In the genomic region with DNA sequence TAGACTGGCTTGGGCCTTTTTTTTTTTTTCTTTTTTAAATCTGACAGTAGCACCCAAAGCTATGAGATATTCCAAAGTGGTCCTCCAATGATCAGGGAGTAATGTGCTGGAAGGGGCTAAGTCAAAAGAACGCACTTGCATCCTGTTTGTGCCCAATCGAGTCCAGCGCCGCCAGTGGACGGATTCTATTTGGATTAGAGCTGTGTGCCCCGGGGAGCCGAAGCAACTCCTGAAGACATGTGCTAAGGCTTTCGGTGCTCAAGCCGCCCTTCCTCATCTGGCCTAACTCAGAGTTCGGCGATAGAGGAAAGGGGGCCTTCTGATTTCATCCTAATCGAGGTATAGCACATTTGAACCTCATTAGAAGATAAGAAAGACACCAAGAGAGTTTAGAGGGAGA, we compare ENCODE assay signal across 34 cellular contexts.
"Had no signal": no experiment of that assay in that cellular context is flagged by ENCODE, and none has a peak within 500 bp of the region (broad histone marks: within the 10 kb centered on the region; RNA-seq: fewer than 3 reads in every experiment).

No MANE protein-coding gene starts in this region.

- DNase-seq: activated B cell treated with CpG ODN at 0.5 μM for 24 hours; activated CD4-positive, alpha-beta memory T cell treated with anti-CD3 and anti-CD28 coated beads for 36 hours; activated CD4-positive, alpha-beta T cell treated with anti-CD3 and anti-CD28 coated beads for 4 hours; activated CD4-positive, alpha-beta T cell treated with anti-CD3 and anti-CD28 coated beads, Interleukin-2, amount 10 ng/mL, durations not matched to agents 24 days and 14 days; activated CD4-positive, alpha-beta T cell treated with anti-CD3 and anti-CD28 coated beads, Interleukin-2, amount 50 U/mL, for 1 hour; activated CD4-positive, alpha-beta T cell treated with anti-CD3 and anti-CD28 coated beads, Interleukin-2, amount 50 U/mL, for 4 hours; activated CD4-positive, CD25-positive, alpha-beta regulatory T cell treated with anti-CD3 and anti-CD28 coated beads, Interleukin-2, amount 50 U/mL, for 72 hours; activated CD8-positive, alpha-beta memory T cell treated with anti-CD3 and anti-CD28 coated beads, Interleukin-2, amount 50 U/mL, for 4 hours; activated CD8-positive, alpha-beta T cell treated with anti-CD3 and anti-CD28 coated beads for 36 hours; activated effector memory CD4-positive, alpha-beta T cell treated with anti-CD3 and anti-CD28 coated beads, Interleukin-2, amount 50 U/mL, for 16 hours; activated gamma-delta T cell treated with Interleukin-2 at 50 U/mL for 16 hours; activated naive CD4-positive, alpha-beta T cell; activated naive CD4-positive, alpha-beta T cell treated with anti-CD3 and anti-CD28 coated beads for 36 hours; activated naive CD4-positive, alpha-beta T cell treated with anti-CD3 and anti-CD28 coated beads, Interleukin-2, amount 50 U/mL, for 16 hours; activated naive CD8-positive, alpha-beta T cell treated with anti-CD3 and anti-CD28 coated beads for 36 hours; activated T-cell treated with anti-CD3 and anti-CD28 coated beads for 4 hours; activated T-cell treated with anti-CD3 and anti-CD28 coated beads, Interleukin-2, amount 50 U/mL, for 1 hour; activated T-cell treated with anti-CD3 and anti-CD28 coated beads, Interleukin-2, amount 50 U/mL, for 4 hours; activated T-cell treated with anti-CD3 and anti-CD28 coated beads, Interleukin-2, amount 50 U/mL, for 72 hours; adrenal gland; amniotic stem cell; aorta; body of pancreas; brain microvascular endothelial cell; central memory CD4-positive, alpha-beta T cell; T-helper 1 cell; T-helper 2 cell; T-helper 9 cell had no signal

- H3K4me3 ChIP-seq: adrenal gland, body of pancreas, breast epithelium had no signal

- H3K9me3 ChIP-seq: adrenal gland, body of pancreas, breast epithelium had no signal

- H3K27ac ChIP-seq: body of pancreas, brain microvascular endothelial cell, breast epithelium, VCaP had no signal

- FAIRE-seq: astrocyte, TTC549 had no signal

- H3K36me3 ChIP-seq: adrenal gland, brain microvascular endothelial cell, breast epithelium had no signal

- ATAC-seq: activated CD8-positive, alpha-beta T cell treated with anti-CD3 and anti-CD28 coated beads for 36 hours; activated naive CD4-positive, alpha-beta T cell treated with anti-CD3 and anti-CD28 coated beads, Interleukin-2, amount 50 U/mL, for 72 hours; activated T-cell treated with anti-CD3 and anti-CD28 coated beads, Interleukin-2, amount 50 U/mL, for 4 hours; activated T-cell treated with anti-CD3 and anti-CD28 coated beads, Interleukin-2, amount 50 U/mL, for 72 hours; activated T-helper 17 cell treated with anti-CD3 and anti-CD28 coated beads, Interleukin-2, amount 50 U/mL, for 72 hours; body of pancreas had no signal

- H3K27me3 ChIP-seq: adrenal gland, body of pancreas, brain microvascular endothelial cell, breast epithelium had no signal

- H3K4me1 ChIP-seq: adrenal gland, body of pancreas, breast epithelium had no signal
